ENCODE assay signal across 8 cellular contexts in the genomic region with DNA sequence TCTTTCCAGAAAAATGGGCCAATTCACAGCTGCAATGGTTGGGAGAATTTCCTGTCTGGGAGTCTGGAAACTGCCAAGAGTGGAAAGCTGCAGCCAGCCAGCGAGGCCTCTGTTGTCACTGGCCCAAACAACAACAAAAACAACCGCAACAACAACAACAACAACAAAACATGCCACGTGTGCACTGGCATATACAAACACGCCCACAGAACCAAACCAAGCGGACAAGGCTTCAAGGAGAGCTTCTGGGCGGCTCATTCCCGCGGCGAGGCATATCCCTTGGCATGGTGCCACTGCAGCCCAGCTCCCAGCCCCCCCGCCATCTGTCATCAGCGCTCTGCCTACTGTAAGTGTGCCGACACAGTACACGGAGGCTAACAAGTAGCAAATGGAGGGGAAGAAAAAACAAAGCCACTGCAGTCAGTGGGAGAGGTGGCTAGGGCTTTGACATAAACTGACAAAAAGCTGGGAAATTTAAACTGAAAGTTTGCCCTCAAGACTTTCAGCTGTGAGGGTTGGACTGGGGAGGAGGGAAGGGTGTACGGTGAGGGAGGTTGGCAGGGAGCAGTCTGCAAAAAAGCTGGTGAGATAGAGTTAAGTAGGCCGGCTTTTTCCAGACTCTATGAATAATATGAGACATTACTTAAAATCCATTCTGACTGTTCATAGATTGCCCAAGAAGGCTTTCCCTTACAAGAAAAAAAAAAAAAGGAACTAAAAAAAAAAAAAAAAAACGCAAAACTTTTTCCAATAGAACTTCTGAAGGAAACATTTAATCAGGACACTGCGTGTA.
DNase-seq lines count a peak whose midpoint lies in the region; ATAC-seq and TF ChIP-seq lines count a peak whose summit lies in the region.

No MANE protein-coding gene starts in this region.

- H2AFZ ChIP-seq in ACC112 (ENCODE audit: low read length, unreplicated experiment), result peak overlapping the region; percentile 68

- no peak for ATAC-seq in GM21515 (IDR thresholded peaks at IDR 0.05; ENCODE audit: unreplicated experiment)
- no peak for ATAC-seq in activated T-cell treated with anti-CD3 and anti-CD28 coated beads, Interleukin-2, amount 50 U/mL, for 72 hours (replicated peaks in 1 of 2)
- no peak for ATAC-seq in GM21619 (IDR thresholded peaks at IDR 0.05; ENCODE audit: unreplicated experiment)

- H3K27ac ChIP-seq in ACC112 (ENCODE audit: low read depth, low read length) (peak overlapping the region; percentile 37), right atrium auricular region (peak overlapping the region; percentile 26 to 61), spleen (peak overlapping the region in 4 of 8 donors; percentile 21 to 43 (median 28))

- H3K4me1 Mint-ChIP-seq in activated T-cell treated with anti-CD3 and anti-CD28 coated beads, Interleukin-2, amount 50 U/mL, for 72 hours (ENCODE audit: low read depth), result no peaks in the 10 kb centered on the region

- H3K27me3 ChIP-seq in ACC112 (ENCODE audit: insufficient read depth, low read length) (no peaks in the 10 kb centered on the region), right atrium auricular region (no peaks in the 10 kb centered on the region), spleen (replicated peaks in 1 of 7) (no peaks in the 10 kb centered on the region)

- WGBS in spleen, 5 donors, result 46 to 79% (median 69%) methylated on average over 17 of the region's 17 CpGs

- H3K4me3 ChIP-seq in ACC112 (ENCODE audit: low read depth, low read length) (peak overlapping the region; percentile 69), right atrium auricular region (peak overlapping the region; percentile 19 to 37), spleen (peak overlapping the region in 4 of 8 donors; percentile 10 to 50 (median 18))

- no peak overlapping the region for H3K27ac Mint-ChIP-seq in activated T-cell treated with anti-CD3 and anti-CD28 coated beads, Interleukin-2, amount 50 U/mL, for 72 hours

- intact Hi-C loops in spleen (cut with DNase I; ENCODE audit: low total_unique reads), result no loop called here

- no peaks in the 10 kb centered on the region for H3K79me2 ChIP-seq in ACC112 (ENCODE audit: control insufficient read depth, insufficient read depth, low read length, unreplicated experiment)

- no peaks in the 10 kb centered on the region for H3K36me3 Mint-ChIP-seq in activated T-cell treated with anti-CD3 and anti-CD28 coated beads, Interleukin-2, amount 50 U/mL, for 72 hours (ENCODE audit: insufficient read depth in 2 of 2)

- H3K27me3 Mint-ChIP-seq in activated T-cell treated with anti-CD3 and anti-CD28 coated beads, Interleukin-2, amount 50 U/mL, for 72 hours (ENCODE audit: low read depth), result no peaks in the 10 kb centered on the region

- no peaks in the 10 kb centered on the region for H3K36me3 ChIP-seq in ACC112 (ENCODE audit: insufficient read depth, low read length)
- no peaks in the 10 kb centered on the region for H3K36me3 ChIP-seq in right atrium auricular region
- H3K36me3 ChIP-seq in spleen, result no peaks in the 10 kb centered on the region

- H3K9me3 Mint-ChIP-seq in activated T-cell treated with anti-CD3 and anti-CD28 coated beads, Interleukin-2, amount 50 U/mL, for 72 hours, result peaks cover 2 to 13% of the 10 kb centered on the region in 2 donors

- no peak overlapping the region for H3K4me3 Mint-ChIP-seq in activated T-cell treated with anti-CD3 and anti-CD28 coated beads, Interleukin-2, amount 50 U/mL, for 72 hours

- H3K4me1 ChIP-seq in ACC112 (ENCODE audit: control insufficient read depth, insufficient read depth, low read length, unreplicated experiment) (peaks cover 19% of the 10 kb centered on the region), right atrium auricular region (peaks cover 0 to 16% of the 10 kb centered on the region in 2 donors), spleen (peaks cover 0 to 9% (median 0%) of the 10 kb centered on the region in 6 donors)

- no peaks in the 10 kb centered on the region for H3K9me3 ChIP-seq in right atrium auricular region
- H3K9me3 ChIP-seq in spleen, result peaks cover 0 to 7% (median 0%) of the 10 kb centered on the region in 8 donors

- DNase-seq in NCI-H1105 treated with DMSO at 0.1 percent for 48 hours (lab: John Stamatoyannopoulos, UW) (peak; percentile 87), amygdala (lab: John Stamatoyannopoulos, UW) (peak in 51 of 56 donors; percentile 1 to 85 (median 37)), right atrium auricular region (ENCODE audit: low spot score) (peak; percentile 85), spleen (peak; percentile 72)
- no peak for DNase-seq in activated T-cell treated with anti-CD3 and anti-CD28 coated beads, Interleukin-2, amount 50 U/mL, for 72 hours

- TF ChIP-seq POLR2A in spleen (IDR thresholded peaks at IDR 0.05), result no peak

- TF ChIP-seq CTCF in right atrium auricular region (IDR thresholded peaks at IDR 0.05), result no peak
- TF ChIP-seq CTCF in spleen (IDR thresholded peaks at IDR 0.05 in 8 of 11, conservative IDR thresholded peaks at IDR 0.05 in 3 of 11), result no peak

Comparison
In these comparisons a context has a peak if more than half of its experiments do, and no peak if none do; other contexts are left out.
1. DNase-seq: peak in NCI-H1105 treated with DMSO at 0.1 percent for 48 hours (single experiment), amygdala (51 of 56), right atrium auricular region (single experiment) and spleen (single experiment); none in activated T-cell treated with anti-CD3 and anti-CD28 coated beads, Interleukin-2, amount 50 U/mL, for 72 hours (0 of 2).